2 cellular contexts compared by ENCODE assay signal in the genomic region with DNA sequence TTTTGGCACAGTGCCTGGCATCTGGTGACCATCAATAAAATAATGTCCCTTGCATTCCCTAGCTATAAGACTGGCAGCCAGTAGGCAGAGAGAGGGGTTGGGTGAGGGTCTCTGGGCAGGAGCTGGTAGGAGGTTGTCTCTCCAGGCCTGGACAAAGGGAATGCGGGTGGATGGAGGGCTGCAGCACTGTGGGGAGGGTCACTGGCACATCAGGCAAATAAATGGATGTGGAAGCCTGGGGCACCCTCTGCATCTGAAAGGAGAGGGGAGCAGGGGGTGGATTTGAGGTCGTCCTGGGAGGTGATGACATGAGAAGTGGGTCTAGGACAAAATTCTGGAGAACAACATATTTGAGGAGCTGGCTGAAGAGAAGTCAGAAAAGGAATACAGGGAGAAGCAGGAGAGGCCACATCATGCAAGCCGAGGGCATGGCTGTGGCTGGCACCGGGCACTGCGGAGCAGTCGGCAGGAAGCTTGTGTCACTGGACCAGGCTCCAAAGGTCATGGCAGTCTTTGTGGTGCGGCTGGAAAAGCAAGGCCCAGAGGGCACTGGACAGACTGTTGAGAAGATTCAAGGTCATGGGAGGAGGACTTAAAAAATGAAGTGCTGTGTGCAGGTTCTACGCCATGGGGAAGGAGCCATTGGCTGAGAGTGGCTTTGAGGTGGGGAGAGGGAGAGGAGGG.
TF ChIP-seq lines count a peak whose summit lies in the region.

No MANE protein-coding gene starts in this region.

TF ChIP-seq in SK-N-SH, 30 proteins besides CTCF, POLR2A, EP300 and RAD21:
- no peak for TF ChIP-seq JUND (IDR thresholded peaks at IDR 0.05)
- no peak for TF ChIP-seq YY1 (IDR thresholded peaks at IDR 0.05; ENCODE audit: low read depth)
- TF ChIP-seq, protein P1, sequence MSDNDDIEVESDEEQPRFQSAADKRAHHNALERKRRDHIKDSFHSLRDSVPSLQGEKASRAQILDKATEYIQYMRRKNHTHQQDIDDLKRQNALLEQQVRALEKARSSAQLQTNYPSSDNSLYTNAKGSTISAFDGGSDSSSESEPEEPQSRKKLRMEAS (IDR thresholded peaks at IDR 0.05; ENCODE audit: low read depth): no peak
- TF ChIP-seq CHD2 (IDR thresholded peaks at IDR 0.05; ENCODE audit: low read length, partially characterized antibody): no peak
- TF ChIP-seq, protein P2, sequence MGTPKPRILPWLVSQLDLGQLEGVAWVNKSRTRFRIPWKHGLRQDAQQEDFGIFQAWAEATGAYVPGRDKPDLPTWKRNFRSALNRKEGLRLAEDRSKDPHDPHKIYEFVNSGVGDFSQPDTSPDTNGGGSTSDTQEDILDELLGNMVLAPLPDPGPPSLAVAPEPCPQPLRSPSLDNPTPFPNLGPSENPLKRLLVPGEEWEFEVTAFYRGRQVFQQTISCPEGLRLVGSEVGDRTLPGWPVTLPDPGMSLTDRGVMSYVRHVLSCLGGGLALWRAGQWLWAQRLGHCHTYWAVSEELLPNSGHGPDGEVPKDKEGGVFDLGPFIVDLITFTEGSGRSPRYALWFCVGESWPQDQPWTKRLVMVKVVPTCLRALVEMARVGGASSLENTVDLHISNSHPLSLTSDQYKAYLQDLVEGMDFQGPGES (IDR thresholded peaks at IDR 0.05; ENCODE audit: low read depth, low read length): no peak
- TF ChIP-seq RCOR1 (IDR thresholded peaks at IDR 0.05; ENCODE audit: low read length): no peak
- no peak for TF ChIP-seq RXRA (IDR thresholded peaks at IDR 0.05; ENCODE audit: borderline replicate concordance, low read depth)
- no peak for TF ChIP-seq EZH2phosphoT487 (IDR thresholded peaks at IDR 0.05; ENCODE audit: borderline replicate concordance, low read depth)
- no peak for TF ChIP-seq MXI1 (IDR thresholded peaks at IDR 0.05; ENCODE audit: low read depth, low read length)
- TF ChIP-seq USF2 (IDR thresholded peaks at IDR 0.05; ENCODE audit: borderline replicate concordance, low read depth, low read length): no peak
- no peak for TF ChIP-seq FOXM1 (IDR thresholded peaks at IDR 0.05; ENCODE audit: low read depth)
- TF ChIP-seq, protein P3, sequence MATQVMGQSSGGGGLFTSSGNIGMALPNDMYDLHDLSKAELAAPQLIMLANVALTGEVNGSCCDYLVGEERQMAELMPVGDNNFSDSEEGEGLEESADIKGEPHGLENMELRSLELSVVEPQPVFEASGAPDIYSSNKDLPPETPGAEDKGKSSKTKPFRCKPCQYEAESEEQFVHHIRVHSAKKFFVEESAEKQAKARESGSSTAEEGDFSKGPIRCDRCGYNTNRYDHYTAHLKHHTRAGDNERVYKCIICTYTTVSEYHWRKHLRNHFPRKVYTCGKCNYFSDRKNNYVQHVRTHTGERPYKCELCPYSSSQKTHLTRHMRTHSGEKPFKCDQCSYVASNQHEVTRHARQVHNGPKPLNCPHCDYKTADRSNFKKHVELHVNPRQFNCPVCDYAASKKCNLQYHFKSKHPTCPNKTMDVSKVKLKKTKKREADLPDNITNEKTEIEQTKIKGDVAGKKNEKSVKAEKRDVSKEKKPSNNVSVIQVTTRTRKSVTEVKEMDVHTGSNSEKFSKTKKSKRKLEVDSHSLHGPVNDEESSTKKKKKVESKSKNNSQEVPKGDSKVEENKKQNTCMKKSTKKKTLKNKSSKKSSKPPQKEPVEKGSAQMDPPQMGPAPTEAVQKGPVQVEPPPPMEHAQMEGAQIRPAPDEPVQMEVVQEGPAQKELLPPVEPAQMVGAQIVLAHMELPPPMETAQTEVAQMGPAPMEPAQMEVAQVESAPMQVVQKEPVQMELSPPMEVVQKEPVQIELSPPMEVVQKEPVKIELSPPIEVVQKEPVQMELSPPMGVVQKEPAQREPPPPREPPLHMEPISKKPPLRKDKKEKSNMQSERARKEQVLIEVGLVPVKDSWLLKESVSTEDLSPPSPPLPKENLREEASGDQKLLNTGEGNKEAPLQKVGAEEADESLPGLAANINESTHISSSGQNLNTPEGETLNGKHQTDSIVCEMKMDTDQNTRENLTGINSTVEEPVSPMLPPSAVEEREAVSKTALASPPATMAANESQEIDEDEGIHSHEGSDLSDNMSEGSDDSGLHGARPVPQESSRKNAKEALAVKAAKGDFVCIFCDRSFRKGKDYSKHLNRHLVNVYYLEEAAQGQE (IDR thresholded peaks at IDR 0.05; ENCODE audit: low read depth, low read length): no peak
- no peak for TF ChIP-seq RFX5 (IDR thresholded peaks at IDR 0.05; ENCODE audit: low read length)
- no peak for TF ChIP-seq POLR2AphosphoS5 (IDR thresholded peaks at IDR 0.05; ENCODE audit: low read depth, low read length)

TF ChIP-seq in SK-N-SH treated with all-trans-retinoic acid at 6 μM for 48 hours, 23 proteins besides CTCF, POLR2A, EP300 and RAD21:
- TF ChIP-seq TCF4 (CRISPR knock-in tag; IDR thresholded peaks at IDR 0.05; ENCODE audit: borderline replicate concordance): no peak
- no peak for TF ChIP-seq POU6F1 (CRISPR knock-in tag; IDR thresholded peaks at IDR 0.05; ENCODE audit: borderline replicate concordance, low read depth)
- no peak for TF ChIP-seq ARNTL (CRISPR knock-in tag; IDR thresholded peaks at IDR 0.05; ENCODE audit: borderline replicate concordance, low read depth)
TF ChIP-seq in SK-N-SH treated with all-trans-retinoic acid at 6 μM for 48 hours: peak in this region for 0.
